ENCODE assay signal across 13 cellular contexts in genomic region chr5:33343661-33344327, GRCh38.
DNase-seq lines count a peak whose midpoint lies in the region; ATAC-seq, FAIRE-seq and TF ChIP-seq lines count a peak whose summit lies in the region.
"Had no signal": no experiment of that assay in that cellular context is flagged by ENCODE, and none has a peak within 500 bp of the region (broad histone marks: within the 10 kb centered on the region; RNA-seq: fewer than 3 reads in every experiment).

No MANE protein-coding gene starts in this region.

- POLR2A ChIA-PET in A549 (lab: Yijun Ruan, JAX) = no interaction called here
- POLR2A ChIA-PET in IMR-90 (lab: Charles Lee; ENCODE audit: unreplicated experiment) = no interaction called here
- POLR2A ChIA-PET in HEK293T (lab: Yijun Ruan, JAX) = no interaction called here

- no peak overlapping the region for H2AK5ac ChIP-seq in IMR-90 (ENCODE audit: low read depth, low read length)

- H3K4me3 ChIP-seq in A549 = no peak overlapping the region
- H3K4me3 ChIP-seq in IMR-90 (ENCODE audit: insufficient read depth, low read depth, low read length) = no peak overlapping the region
- no peak overlapping the region for H3K4me3 ChIP-seq in coronary artery
- no peak overlapping the region for H3K4me3 ChIP-seq in MM.1S (ENCODE audit: low read length)
- H3K4me3 ChIP-seq: BLaER1, heart right ventricle, skin epidermis had no signal

- H3K9me2 ChIP-seq in MM.1S (replicated peaks; ENCODE audit: insufficient read depth, low read length) = no peaks in the 10 kb centered on the region

- WGBS in A549 (ENCODE audit: missing lambda C conversion rate) = 20% methylated on average over 4 of the region's 4 CpGs
- WGBS in IMR-90 (ENCODE audit: extremely low coverage in 2 of 2, insufficient read length in 1 of 2), 2 experiments = no CpG with 5 or more reads among the region's 4 CpGs

- H2BK5ac ChIP-seq in IMR-90 (ENCODE audit: low read depth, low read length, poor library complexity, severe bottlenecking) = peak overlapping the region; percentile 95

- no peak for TF ChIP-seq CTCF in A549 (IDR thresholded peaks at IDR 0.05)
- no peak for TF ChIP-seq CTCF in IMR-90 (conservative IDR thresholded peaks at IDR 0.05; ENCODE audit: low read depth, low read length)
- TF ChIP-seq CTCF in coronary artery (IDR thresholded peaks at IDR 0.05) = no peak
- TF ChIP-seq CTCF in MM.1S (IDR thresholded peaks at IDR 0.05; ENCODE audit: low read length) = no peak

- no peak overlapping the region for H2AFZ ChIP-seq in IMR-90 (replicated peaks; ENCODE audit: low read length, poor library complexity)
- no peak overlapping the region for H2AFZ ChIP-seq in MM.1S (ENCODE audit: low read length)

- H3K4me1 ChIP-seq in A549 (no peaks in the 10 kb centered on the region), IMR-90 (ENCODE audit: control insufficient read depth, insufficient read depth, low read length) (no peaks in the 10 kb centered on the region; the same call in 1 of the 2 replicates), MM.1S (ENCODE audit: low read length) (no peaks in the 10 kb centered on the region)
- H3K4me1 ChIP-seq: BLaER1 had no signal

- no peak overlapping the region for H3K23ac ChIP-seq in IMR-90 (ENCODE audit: low read depth, low read length)

- H3K9me1 ChIP-seq in IMR-90 (ENCODE audit: insufficient read depth, low read length) = no peaks in the 10 kb centered on the region

- H3K27me3 ChIP-seq in IMR-90 (ENCODE audit: control insufficient read depth, insufficient read depth, low read length) = no peaks in the 10 kb centered on the region
- no peaks in the 10 kb centered on the region for H3K27me3 ChIP-seq in MM.1S (replicated peaks; ENCODE audit: insufficient read depth, low read length)
- H3K27me3 ChIP-seq: BLaER1, heart right ventricle had no signal

- ATAC-seq in A549 (peak in 1 of 2 experiments; percentile 71; a peak in 3 of 6 replicates), IMR-90 (ENCODE audit: low read depth) (peak; percentile 98), left colon (peak; percentile 61), GM21381 (IDR thresholded peaks at IDR 0.05; ENCODE audit: unreplicated experiment) (no peak), HG03196 (IDR thresholded peaks at IDR 0.05; ENCODE audit: unreplicated experiment) (no peak)

- 0 out of 3 replicates have a peak overlapping the region, but pooled peaks have one; percentile 9 for H2BK15ac ChIP-seq in IMR-90 (ENCODE audit: low read depth, low read length)

- no peak overlapping the region for H2AK9ac ChIP-seq in IMR-90 (replicated peaks; ENCODE audit: low read depth, low read length, poor library complexity)

- CTCF ChIA-PET in A549 (lab: Yijun Ruan, JAX) = interaction anchor here (0.9 to 1.6 kb wide), 2 partner anchors 32 to 91 kb away, joined by 3 read pairs; no protein-coding TSS in a partner anchor
- CTCF ChIA-PET in IMR-90 (lab: Yijun Ruan, JAX) = no interaction called here
- CTCF ChIA-PET in HEK293T (lab: Yijun Ruan, JAX) = interaction anchor here (0.6 kb wide), 1 partner anchor 94 kb away, joined by 5 read pairs; no protein-coding TSS in a partner anchor

- H3K14ac ChIP-seq in IMR-90 (replicated peaks; ENCODE audit: low read depth, low read length) = no peak overlapping the region

- dilution Hi-C loops in IMR-90 (cut with HindIII; ENCODE audit: low sequenced_read_pairs, unreplicated experiment) = no loop called here

- no TSS peak for BruUV-seq in IMR-90 (replicated peaks; lab: Mats Ljungman, UMichigan)

- peak overlapping the region in 1 of 2 experiments; percentile 35; a peak in 1 of 4 replicates for H4K8ac ChIP-seq in IMR-90 (ENCODE audit: low read depth in 2 of 2, low read length in 2 of 2)

- FAIRE-seq in A549 (lab: Jason Lieb, UNC) = no peak
- FAIRE-seq: GM19239 had no signal

- H3F3A ChIP-seq in MM.1S (ENCODE audit: insufficient read depth, low read length) = no peaks in the 10 kb centered on the region

- H2BK20ac ChIP-seq in IMR-90 (ENCODE audit: low read depth, low read length) = peak overlapping the region; percentile 96; the same call in 1 of the 2 replicates

- intact Hi-C loops in IMR-90 (cut with micrococcal nuclease) = loop anchor here (1.0 kb wide), 1 partner anchor 22 kb away; no protein-coding TSS in a partner anchor
- intact Hi-C loops in left colon (cut with DNase I, micrococcal nuclease) = no loop called here

- H3K9me3 ChIP-seq in A549 (no peaks in the 10 kb centered on the region), IMR-90 (ENCODE audit: control insufficient read depth, insufficient read depth, low read length) (no peaks in the 10 kb centered on the region), MM.1S (replicated peaks; ENCODE audit: insufficient read depth, low read length) (no peaks in the 10 kb centered on the region)
- H3K9me3 ChIP-seq: BLaER1, heart right ventricle had no signal

- in situ Hi-C loops in IMR-90 (cut with MboI; ENCODE audit: low sequenced_read_pairs) = no loop called here

- H3K27ac ChIP-seq in A549 (no peak overlapping the region), IMR-90 (ENCODE audit: insufficient read depth, low read length) (peak overlapping the region; percentile 11; the same call in 1 of the 2 replicates), coronary artery (peak overlapping the region; percentile 40 to 76), MM.1S (ENCODE audit: low read length) (no peak overlapping the region)
- H3K27ac ChIP-seq: BLaER1 had no signal

- H3K9ac ChIP-seq in IMR-90 (ENCODE audit: low read depth, low read length) (no peak overlapping the region), MM.1S (ENCODE audit: low read length) (no peak overlapping the region)
- H3K9ac ChIP-seq: BLaER1 had no signal

- TF ChIP-seq POLR2A in A549 (IDR thresholded peaks at IDR 0.05; ENCODE audit: low read length) = no peak
- TF ChIP-seq POLR2A in IMR-90 (IDR thresholded peaks at IDR 0.05; ENCODE audit: low read depth, low read length) = no peak

- peak overlapping the region; percentile 88; the same call in 1 of the 2 replicates for H4K5ac ChIP-seq in IMR-90 (ENCODE audit: low read depth, low read length)

- peak overlapping the region; percentile 98; the same call in 1 of the 2 replicates for H3K18ac ChIP-seq in IMR-90 (ENCODE audit: low read depth, low read length)

- peak overlapping the region; percentile 48; the same call in 1 of the 2 replicates for H3K4ac ChIP-seq in IMR-90 (ENCODE audit: low read depth, low read length)

- H3K56ac ChIP-seq in IMR-90 (ENCODE audit: extremely low read depth, insufficient read depth, low read length) = no peak overlapping the region

- peak in 1 of 2 experiments; percentile 3 for DNase-seq in A549 (ENCODE audit: low read depth in 1 of 2, low spot score in 1 of 2)
- DNase-seq in IMR-90 = peak; percentile 88
- DNase-seq in coronary artery (ENCODE audit: low spot score) = no peak
- no peak for DNase-seq in left colon
- no peak for DNase-seq in HEK293T (ENCODE audit: extremely low spot score)
- no peak for DNase-seq in MM.1S
- DNase-seq: heart right ventricle, NCI-H1694 had no signal

- H3K36me3 ChIP-seq in IMR-90 (ENCODE audit: control insufficient read depth, insufficient read depth, low read length) (no peaks in the 10 kb centered on the region), MM.1S (replicated peaks; ENCODE audit: insufficient read depth, low read length) (no peaks in the 10 kb centered on the region)
- H3K36me3 ChIP-seq: BLaER1, heart right ventricle had no signal

- no peak for TF ChIP-seq RAD21 in A549 (conservative IDR thresholded peaks at IDR 0.05 in 1 of 2, IDR thresholded peaks at IDR 0.05 in 1 of 2)
- TF ChIP-seq RAD21 in IMR-90 (IDR thresholded peaks at IDR 0.05; ENCODE audit: low read length) = no peak

- no peaks in the 10 kb centered on the region for H3K79me1 ChIP-seq in IMR-90 (ENCODE audit: low read depth in 1 of 2, low read length in 2 of 2)

- no peaks in the 10 kb centered on the region for H4K20me1 ChIP-seq in IMR-90 (ENCODE audit: insufficient read depth, low read length)
- no peaks in the 10 kb centered on the region for H4K20me1 ChIP-seq in MM.1S (ENCODE audit: insufficient read depth, low read length)
- H4K20me1 ChIP-seq: BLaER1 had no signal

- H2BK120ac ChIP-seq in IMR-90 (ENCODE audit: low read depth, low read length) = peak overlapping the region; percentile 90

- TF ChIP-seq EP300 in A549 (IDR thresholded peaks at IDR 0.05) = no peak

- H4K91ac ChIP-seq in IMR-90 (ENCODE audit: insufficient read depth, low read depth, low read length) = 0 out of 2 replicates have a peak overlapping the region, but pooled peaks have one; percentile 46

- H3K79me2 ChIP-seq in MM.1S (ENCODE audit: low read length) = no peaks in the 10 kb centered on the region

- H3K4me2 ChIP-seq in A549 (peak overlapping the region; percentile 1; the same call in 1 of the 3 replicates), IMR-90 (ENCODE audit: low read depth, low read length) (peak overlapping the region; percentile 76; the same call in 1 of the 2 replicates), MM.1S (ENCODE audit: low read depth, low read length) (no peak overlapping the region)
- H3K4me2 ChIP-seq: BLaER1 had no signal

TF ChIP-seq in A549, 52 proteins besides CTCF, POLR2A, EP300 and RAD21 (continues in another document):
- TF ChIP-seq, protein P1, sequence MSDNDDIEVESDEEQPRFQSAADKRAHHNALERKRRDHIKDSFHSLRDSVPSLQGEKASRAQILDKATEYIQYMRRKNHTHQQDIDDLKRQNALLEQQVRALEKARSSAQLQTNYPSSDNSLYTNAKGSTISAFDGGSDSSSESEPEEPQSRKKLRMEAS (IDR thresholded peaks at IDR 0.05) = no peak
- no peak for TF ChIP-seq FOSB (CRISPR knock-in tag; IDR thresholded peaks at IDR 0.05)
- no peak for TF ChIP-seq HDAC2 (IDR thresholded peaks at IDR 0.05)
- TF ChIP-seq CEBPB (IDR thresholded peaks at IDR 0.05) = no peak
- TF ChIP-seq JUNB (IDR thresholded peaks at IDR 0.05) = no peak
- TF ChIP-seq EHMT2 (IDR thresholded peaks at IDR 0.05; ENCODE audit: low read depth) = no peak

TF ChIP-seq in IMR-90, 13 proteins besides CTCF, POLR2A, EP300 and RAD21:
- TF ChIP-seq FOS (IDR thresholded peaks at IDR 0.05; ENCODE audit: low read depth, low read length) (peak; percentile 39; the same call in 1 of the 2 replicates), MAZ (IDR thresholded peaks at IDR 0.05; ENCODE audit: borderline replicate concordance, low read depth, low read length) (no peak), CEBPB (IDR thresholded peaks at IDR 0.05; ENCODE audit: low read depth, low read length) (peak; percentile 47; the same call in 1 of the 2 replicates), MAFK (IDR thresholded peaks at IDR 0.05; ENCODE audit: low read depth, low read length) (no peak)
TF ChIP-seq in IMR-90: peak in this region for 2.

TF ChIP-seq in HEK293T, 16 proteins besides CTCF, POLR2A, EP300 and RAD21 (continues in another document):
- TF ChIP-seq TARDBP (IDR thresholded peaks at IDR 0.05) (no peak), ZNF384 (IDR thresholded peaks at IDR 0.05) (no peak), HDGF (IDR thresholded peaks at IDR 0.05; ENCODE audit: borderline replicate concordance) (no peak), CTBP1 (IDR thresholded peaks at IDR 0.05; ENCODE audit: borderline replicate concordance) (no peak), FOXM1 (IDR thresholded peaks at IDR 0.05; ENCODE audit: borderline replicate concordance) (no peak), FOXA1 (IDR thresholded peaks at IDR 0.05) (no peak), NFRKB (IDR thresholded peaks at IDR 0.05) (no peak), BHLHE40 (IDR thresholded peaks at IDR 0.05; ENCODE audit: borderline replicate concordance) (no peak), FOXK2 (IDR thresholded peaks at IDR 0.05) (no peak), ELF4 (IDR thresholded peaks at IDR 0.05) (no peak)

Comparison
In these comparisons a context has a peak if more than half of its experiments do, and no peak if none do; other contexts are left out.
1. ATAC-seq: peak in IMR-90 (single experiment) and left colon (single experiment); none in GM21381 (single experiment) and HG03196 (single experiment).
2. H3K27ac ChIP-seq: peak in IMR-90 (single experiment) and coronary artery (2 of 2); none in A549 (0 of 2) and MM.1S (single experiment).